In genomic region chr19:33828266-33829075, GRCh38 we compare ENCODE assay signal across 22 cellular contexts. TPM values are rescaled to one million over a fixed set of nuclear protein-coding genes. Genes with fewer than 3 reads are reported as not detected.
DNase-seq lines count a peak whose midpoint lies in the region; ATAC-seq, FAIRE-seq and TF ChIP-seq lines count a peak whose summit lies in the region.
"Had no signal": no experiment of that assay in that cellular context is flagged by ENCODE, and none has a peak within 500 bp of the region (broad histone marks: within the 10 kb centered on the region; RNA-seq: fewer than 3 reads in every experiment).

No MANE protein-coding gene starts in this region.

- no peak overlapping the region for H3K27ac ChIP-seq in HEK293 (ENCODE audit: extremely low read depth, low read depth, low read length)
- H3K27ac ChIP-seq in spleen, result no peak overlapping the region
- H3K27ac ChIP-seq: BLaER1 treated with 17β-estradiol and CSF1 and Interleukin-3, amounts not matched to agents 10 nM and 100 nM; GM23248; SJCRH30 had no signal

- H3K9me3 ChIP-seq in HEK293 (ENCODE audit: control insufficient read depth, insufficient read depth, low read depth, low read length) (no peaks in the 10 kb centered on the region), spleen (no peaks in the 10 kb centered on the region)
- H3K9me3 ChIP-seq: BLaER1 treated with 17β-estradiol and CSF1 and Interleukin-3, amounts not matched to agents 10 nM and 100 nM; Caco-2; SJCRH30 had no signal

- peak; percentile 32 for DNase-seq in activated CD8-positive, alpha-beta memory T cell treated with anti-CD3 and anti-CD28 coated beads, Interleukin-2, amount 10 ng/mL, durations not matched to agents 7 days and 5 days
- peak; percentile 25 for DNase-seq in left kidney (ENCODE audit: low read depth, low spot score)
- peak; percentile 30 for DNase-seq in spleen
- no peak for DNase-seq in NCI-H2196 treated with DMSO at 0.1 percent for 48 hours (lab: John Stamatoyannopoulos, UW; ENCODE audit: unreplicated experiment)
- DNase-seq in H54 (ENCODE audit: insufficient read length, low spot score), result no peak
- DNase-seq: Caco-2; CD4-positive, alpha-beta memory T cell; DMS 273 treated with DMSO at 0.1 percent for 48 hours; DND-41; GM23248; HCEC 1CT; MV-4-11; NCI-H1105 treated with DMSO at 0.1 percent for 48 hours; NCI-H2029 treated with DMSO at 0.1 percent for 48 hours; NCI-H524 treated with DMSO at 0.1 percent for 48 hours; SJCRH30 had no signal

- intact Hi-C loops in spleen (cut with DNase I; ENCODE audit: low total_unique reads), result no loop called here

- H3K9me3 Mint-ChIP-seq in activated CD8-positive, alpha-beta memory T cell treated with anti-CD3 and anti-CD28 coated beads, Interleukin-2, amount 10 ng/mL, durations not matched to agents 7 days and 5 days (ENCODE audit: low read depth), result no peaks in the 10 kb centered on the region
- H3K9me3 Mint-ChIP-seq: CD4-positive, alpha-beta memory T cell; IgD-negative memory B cell had no signal

- H3K4me3 ChIP-seq in HEK293 (ENCODE audit: low read depth, low read length), result no peak overlapping the region
- H3K4me3 ChIP-seq in spleen, result no peak overlapping the region
- H3K4me3 ChIP-seq: BLaER1 treated with 17β-estradiol and CSF1 and Interleukin-3, amounts not matched to agents 10 nM and 100 nM; GM12878; GM23248; SJCRH30 had no signal

- ATAC-seq in activated CD8-positive, alpha-beta memory T cell treated with anti-CD3 and anti-CD28 coated beads, Interleukin-2, amount 10 ng/mL, durations not matched to agents 7 days and 5 days, result no peak
- no peak for ATAC-seq in HG02973 (IDR thresholded peaks at IDR 0.05; ENCODE audit: unreplicated experiment)
- ATAC-seq: GM12878 had no signal

- H3K27ac Mint-ChIP-seq in activated CD8-positive, alpha-beta memory T cell treated with anti-CD3 and anti-CD28 coated beads, Interleukin-2, amount 10 ng/mL, durations not matched to agents 7 days and 5 days, result no peak overlapping the region
- H3K27ac Mint-ChIP-seq: CD4-positive, alpha-beta memory T cell; IgD-negative memory B cell had no signal

- no peaks in the 10 kb centered on the region for H3K4me1 ChIP-seq in HEK293 (ENCODE audit: control insufficient read depth, insufficient read depth, low read length)
- no peaks in the 10 kb centered on the region for H3K4me1 ChIP-seq in spleen
- H3K4me1 ChIP-seq: SJCRH30 had no signal

- POLR2A ChIA-PET in HEK293 (lab: Yijun Ruan, JAX), result no interaction called here

- TF ChIP-seq CTCF in HEK293 (tag by site-specific recombination; IDR thresholded peaks at IDR 0.05) (no peak), spleen (IDR thresholded peaks at IDR 0.05 in 8 of 11, conservative IDR thresholded peaks at IDR 0.05 in 3 of 11) (no peak)

- H3K4me1 Mint-ChIP-seq in activated CD8-positive, alpha-beta memory T cell treated with anti-CD3 and anti-CD28 coated beads, Interleukin-2, amount 10 ng/mL, durations not matched to agents 7 days and 5 days, result peaks cover 3% of the 10 kb centered on the region

- H3K27me3 Mint-ChIP-seq in activated CD8-positive, alpha-beta memory T cell treated with anti-CD3 and anti-CD28 coated beads, Interleukin-2, amount 10 ng/mL, durations not matched to agents 7 days and 5 days, result no peaks in the 10 kb centered on the region

- peaks cover 0 to 6% (median 0%) of the 10 kb centered on the region in 7 donors for H3K27me3 ChIP-seq in spleen (replicated peaks in 1 of 7)
- H3K27me3 ChIP-seq: BLaER1 treated with 17β-estradiol and CSF1 and Interleukin-3, amounts not matched to agents 10 nM and 100 nM; SJCRH30 had no signal

- 84 to 94% (median 85%) methylated on average over 13 of the region's 13 CpGs for WGBS in spleen, 5 donors

- H3K36me3 ChIP-seq in HEK293 (ENCODE audit: control insufficient read depth in 2 of 2, insufficient read depth in 1 of 2, low read length in 2 of 2) (no peaks in the 10 kb centered on the region), spleen (no peaks in the 10 kb centered on the region)
- H3K36me3 ChIP-seq: BLaER1 treated with 17β-estradiol and CSF1 and Interleukin-3, amounts not matched to agents 10 nM and 100 nM; SJCRH30 had no signal

- no peak overlapping the region for H3K4me3 Mint-ChIP-seq in activated CD8-positive, alpha-beta memory T cell treated with anti-CD3 and anti-CD28 coated beads, Interleukin-2, amount 10 ng/mL, durations not matched to agents 7 days and 5 days
- H3K4me3 Mint-ChIP-seq: CD4-positive, alpha-beta memory T cell had no signal

- CTCF ChIA-PET in HEK293 (lab: Yijun Ruan, JAX), result interaction anchor here (0.6 to 1.5 kb wide), 4 partner anchors 14 to 268 kb away, joined by 3 to 7 read pairs (median 4); no protein-coding TSS in a partner anchor
- CTCF ChIA-PET in activated CD8-positive, alpha-beta memory T cell treated with anti-CD3 and anti-CD28 coated beads, Interleukin-2, amount 10 ng/mL, durations not matched to agents 7 days and 5 days (lab: Charles Lee), result interaction anchor here (1.6 kb wide), 1 partner anchor 9 kb away, joined by 4 read pairs; no protein-coding TSS in a partner anchor

- no peaks in the 10 kb centered on the region for H3K36me3 Mint-ChIP-seq in activated CD8-positive, alpha-beta memory T cell treated with anti-CD3 and anti-CD28 coated beads, Interleukin-2, amount 10 ng/mL, durations not matched to agents 7 days and 5 days
- H3K36me3 Mint-ChIP-seq: CD4-positive, alpha-beta memory T cell had no signal

- no peak for TF ChIP-seq POLR2A in spleen (IDR thresholded peaks at IDR 0.05)
- no peak for TF ChIP-seq POLR2A in H54 (IDR thresholded peaks at IDR 0.05; ENCODE audit: low read depth, low read length)

- FAIRE-seq in H54 (lab: Jason Lieb, UNC), result no peak
- FAIRE-seq: GM12878, RCC 7860 had no signal

TF ChIP-seq in HEK293, 187 proteins besides CTCF, POLR2A, EP300 and RAD21 (continues in another document):
- TF ChIP-seq ZNF133 (tag by site-specific recombination; IDR thresholded peaks at IDR 0.05) (no peak), YY1 (tag by site-specific recombination; IDR thresholded peaks at IDR 0.05) (no peak), OSR2 (tag by site-specific recombination; IDR thresholded peaks at IDR 0.05) (no peak), ZNF132 (tag by site-specific recombination; IDR thresholded peaks at IDR 0.05; ENCODE audit: borderline replicate concordance) (no peak), ZNF169 (tag by site-specific recombination; IDR thresholded peaks at IDR 0.05) (no peak), ZNF548 (tag by site-specific recombination; IDR thresholded peaks at IDR 0.05) (0 out of 2 replicates have a peak, but pooled peaks have one; percentile 32), ZNF24 (tag by site-specific recombination; IDR thresholded peaks at IDR 0.05) (no peak), ZNF324 (tag by site-specific recombination; IDR thresholded peaks at IDR 0.05) (no peak), ZNF660 (tag by site-specific recombination; IDR thresholded peaks at IDR 0.05) (no peak), ZBTB48 (tag by site-specific recombination; IDR thresholded peaks at IDR 0.05) (no peak), ZNF138 (tag by site-specific recombination; IDR thresholded peaks at IDR 0.05; ENCODE audit: borderline replicate concordance) (no peak), ZNF433 (tag by site-specific recombination; IDR thresholded peaks at IDR 0.05; ENCODE audit: low read depth) (no peak), ZNF202 (tag by site-specific recombination; IDR thresholded peaks at IDR 0.05; ENCODE audit: borderline replicate concordance) (no peak), ZNF16 (tag by site-specific recombination; IDR thresholded peaks at IDR 0.05; ENCODE audit: low read depth) (no peak), ZNF335 (tag by site-specific recombination; conservative IDR thresholded peaks at IDR 0.05) (peak; percentile 56), ZFHX2 (tag by site-specific recombination; conservative IDR thresholded peaks at IDR 0.05) (0 out of 2 replicates have a peak, but pooled peaks have one; percentile 31)
- TF ChIP-seq, protein P1, sequence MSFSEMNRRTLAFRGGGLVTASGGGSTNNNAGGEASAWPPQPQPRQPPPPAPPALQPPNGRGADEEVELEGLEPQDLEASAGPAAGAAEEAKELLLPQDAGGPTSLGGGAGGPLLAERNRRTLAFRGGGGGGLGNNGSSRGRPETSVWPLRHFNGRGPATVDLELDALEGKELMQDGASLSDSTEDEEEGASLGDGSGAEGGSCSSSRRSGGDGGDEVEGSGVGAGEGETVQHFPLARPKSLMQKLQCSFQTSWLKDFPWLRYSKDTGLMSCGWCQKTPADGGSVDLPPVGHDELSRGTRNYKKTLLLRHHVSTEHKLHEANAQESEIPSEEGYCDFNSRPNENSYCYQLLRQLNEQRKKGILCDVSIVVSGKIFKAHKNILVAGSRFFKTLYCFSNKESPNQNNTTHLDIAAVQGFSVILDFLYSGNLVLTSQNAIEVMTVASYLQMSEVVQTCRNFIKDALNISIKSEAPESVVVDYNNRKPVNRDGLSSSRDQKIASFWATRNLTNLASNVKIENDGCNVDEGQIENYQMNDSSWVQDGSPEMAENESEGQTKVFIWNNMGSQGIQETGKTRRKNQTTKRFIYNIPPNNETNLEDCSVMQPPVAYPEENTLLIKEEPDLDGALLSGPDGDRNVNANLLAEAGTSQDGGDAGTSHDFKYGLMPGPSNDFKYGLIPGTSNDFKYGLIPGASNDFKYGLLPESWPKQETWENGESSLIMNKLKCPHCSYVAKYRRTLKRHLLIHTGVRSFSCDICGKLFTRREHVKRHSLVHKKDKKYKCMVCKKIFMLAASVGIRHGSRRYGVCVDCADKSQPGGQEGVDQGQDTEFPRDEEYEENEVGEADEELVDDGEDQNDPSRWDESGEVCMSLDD (tag by site-specific recombination; IDR thresholded peaks at IDR 0.05), result no peak
- TF ChIP-seq, protein P2, sequence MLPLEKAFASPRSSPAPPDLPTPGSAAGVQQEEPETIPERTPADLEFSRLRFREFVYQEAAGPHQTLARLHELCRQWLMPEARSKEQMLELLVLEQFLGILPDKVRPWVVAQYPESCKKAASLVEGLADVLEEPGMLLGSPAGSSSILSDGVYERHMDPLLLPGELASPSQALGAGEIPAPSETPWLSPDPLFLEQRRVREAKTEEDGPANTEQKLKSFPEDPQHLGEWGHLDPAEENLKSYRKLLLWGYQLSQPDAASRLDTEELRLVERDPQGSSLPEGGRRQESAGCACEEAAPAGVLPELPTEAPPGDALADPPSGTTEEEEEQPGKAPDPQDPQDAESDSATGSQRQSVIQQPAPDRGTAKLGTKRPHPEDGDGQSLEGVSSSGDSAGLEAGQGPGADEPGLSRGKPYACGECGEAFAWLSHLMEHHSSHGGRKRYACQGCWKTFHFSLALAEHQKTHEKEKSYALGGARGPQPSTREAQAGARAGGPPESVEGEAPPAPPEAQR (tag by site-specific recombination; IDR thresholded peaks at IDR 0.05), result no peak

RNA-seq across cellular contexts. Expression of gene KCTD15, which starts 31.8 kb away (rescaled TPM):
- 1 to 10 TPM in 1 of 2 experiments, under 1 TPM in 1; 0.67 to 1.7 TPM for total RNA-seq in activated CD8-positive, alpha-beta memory T cell treated with anti-CD3 and anti-CD28 coated beads, Interleukin-2, amount 10 ng/mL, durations not matched to agents 7 days and 5 days
- 10 to 100 TPM in 6 of 7 donors, 1 to 10 TPM in 1; 9.7 to 31.8 (median 23.9) TPM for total RNA-seq in spleen
- 10 to 100 TPM in 1 of 3 donors, 1 to 10 TPM in 2; 7.6 to 18.8 (median 8.5) TPM for polyA plus RNA-seq in spleen
- total RNA-seq: GM12878 had no signal
- polyA plus RNA-seq: GM12878, IgD-negative memory B cell had no signal

Comparison
In these comparisons a context has a peak if more than half of its experiments do, and no peak if none do; other contexts are left out.
1. DNase-seq: peak in activated CD8-positive, alpha-beta memory T cell treated with anti-CD3 and anti-CD28 coated beads, Interleukin-2, amount 10 ng/mL, durations not matched to agents 7 days and 5 days (single experiment), left kidney (single experiment) and spleen (single experiment); none in NCI-H2196 treated with DMSO at 0.1 percent for 48 hours (single experiment) and H54 (single experiment).